Comparison of ENCODE assay signal across 8 cellular contexts in the genomic region with DNA sequence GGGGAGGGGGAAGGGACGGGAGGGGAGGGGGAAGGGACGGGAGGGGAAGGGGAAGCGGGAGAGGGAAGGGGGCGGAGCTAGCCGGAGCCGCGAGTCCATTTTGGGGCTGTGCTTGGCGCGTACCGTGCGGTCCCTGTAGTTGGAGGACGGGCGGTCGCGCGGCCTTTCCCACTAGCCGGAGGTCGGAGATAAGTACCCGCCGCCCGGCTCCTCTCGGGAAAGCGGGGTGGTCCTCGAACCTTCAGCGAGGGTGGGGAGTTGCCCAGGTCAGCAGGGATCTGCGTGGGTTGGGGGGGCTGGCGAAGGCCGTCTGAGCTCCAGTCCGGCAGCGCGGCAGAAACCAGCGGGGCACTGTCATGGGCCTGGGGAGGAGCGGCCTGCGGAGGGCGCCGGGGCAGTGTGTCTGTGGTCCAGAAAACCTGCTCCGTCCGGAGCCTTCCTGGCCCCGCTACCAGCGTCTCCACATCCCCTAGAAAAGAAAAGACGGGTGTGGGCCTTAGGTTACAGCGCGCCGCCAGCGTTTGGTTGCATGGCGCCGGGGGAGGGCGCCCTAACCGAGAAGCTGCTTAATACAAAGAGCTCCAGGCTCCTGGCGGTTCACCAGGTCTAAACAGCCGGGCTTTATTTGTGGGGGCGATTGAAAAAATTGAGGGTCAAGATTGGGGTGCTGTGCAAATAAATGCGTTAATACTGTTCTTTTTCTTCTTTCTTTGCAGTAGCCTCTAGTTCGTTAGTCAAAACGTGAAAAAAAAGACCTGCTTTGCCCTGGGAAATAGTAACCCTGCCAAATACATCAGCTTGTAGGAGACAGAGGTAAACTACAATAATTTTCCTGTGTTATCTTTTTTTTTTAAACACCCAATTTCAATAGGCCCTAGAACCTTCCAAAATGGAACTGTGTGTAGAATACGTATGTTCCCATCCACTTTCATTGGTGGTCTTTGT. TPM values are rescaled to one million over a fixed set of nuclear protein-coding genes. Genes with fewer than 3 reads are reported as not detected.
A peak's percentile ranks its signal among the peaks of the same experiment; 100 is the strongest.
DNase-seq lines count a peak whose midpoint lies in the region; ATAC-seq, FAIRE-seq and TF ChIP-seq lines count a peak whose summit lies in the region.

A gene with protein sequence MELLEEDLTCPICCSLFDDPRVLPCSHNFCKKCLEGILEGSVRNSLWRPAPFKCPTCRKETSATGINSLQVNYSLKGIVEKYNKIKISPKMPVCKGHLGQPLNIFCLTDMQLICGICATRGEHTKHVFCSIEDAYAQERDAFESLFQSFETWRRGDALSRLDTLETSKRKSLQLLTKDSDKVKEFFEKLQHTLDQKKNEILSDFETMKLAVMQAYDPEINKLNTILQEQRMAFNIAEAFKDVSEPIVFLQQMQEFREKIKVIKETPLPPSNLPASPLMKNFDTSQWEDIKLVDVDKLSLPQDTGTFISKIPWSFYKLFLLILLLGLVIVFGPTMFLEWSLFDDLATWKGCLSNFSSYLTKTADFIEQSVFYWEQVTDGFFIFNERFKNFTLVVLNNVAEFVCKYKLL (plus strand): TSS at position 92 of the 945 bp plus-strand sequence. CDS start 14,899 bp downstream, outside the sequence.

- H2AFZ ChIP-seq in OCI-LY7 (ENCODE audit: low read length) = peak within 1 kb of the TSS; percentile 88

- peaks cover 4% of the 10 kb centered on the region; the same call in 1 of the 2 replicates for H4K20me1 ChIP-seq in OCI-LY7 (ENCODE audit: insufficient read depth, low read length)

- CTCF ChIA-PET in OCI-LY7 (lab: Charles Lee; ENCODE audit: unreplicated experiment) = interaction anchor here (0.5 to 1.5 kb wide), 8 partner anchors 20 to 914 kb away, joined by 3 to 7 read pairs (median 4); no protein-coding TSS in a partner anchor

- H3K4me1 ChIP-seq in OCI-LY7 (ENCODE audit: insufficient read depth, low read length, poor library complexity, severe bottlenecking) = peaks cover 39% of the 10 kb centered on the region

- POLR2A ChIA-PET in OCI-LY7 (lab: Charles Lee) = interaction anchor here (0.8 to 1.9 kb wide), 12 partner anchors 9 to 809 kb away, joined by 3 to 6 read pairs (median 3); no protein-coding TSS in a partner anchor

- TF ChIP-seq CTCF in D721Med (IDR thresholded peaks at IDR 0.05; ENCODE audit: insufficient read depth, missing control alignments) (peak; percentile 72), OCI-LY7 (conservative IDR thresholded peaks at IDR 0.05; ENCODE audit: low read length) (peak; percentile 97), epithelial cell of esophagus (IDR thresholded peaks at IDR 0.05; ENCODE audit: insufficient read depth, low read depth, low read length, missing control alignments) (peak; percentile 73)

- H3K79me2 ChIP-seq in OCI-LY7 (ENCODE audit: insufficient read depth, low read depth, low read length) = peaks cover 39% of the 10 kb centered on the region

- ATAC-seq in GM21381 (IDR thresholded peaks at IDR 0.05; ENCODE audit: unreplicated experiment) = peak; percentile 73

- no peaks in the 10 kb centered on the region for H3K9me2 ChIP-seq in OCI-LY7 (ENCODE audit: insufficient read depth, low read length)

- H3K27ac ChIP-seq in OCI-LY7 (ENCODE audit: low read depth, low read length, poor library complexity, severe bottlenecking) = peak within 1 kb of the TSS; percentile 87

- peak; percentile 25 for FAIRE-seq in D721Med (lab: Jason Lieb, UNC)

- H3K36me3 ChIP-seq in OCI-LY7 (ENCODE audit: insufficient read depth, low read length) = peaks cover 71% of the 10 kb centered on the region

- no peaks in the 10 kb centered on the region for H3K9me3 ChIP-seq in OCI-LY7 (ENCODE audit: low read length)

- peak within 1 kb of the TSS; percentile 83 for H3K4me2 ChIP-seq in OCI-LY7 (ENCODE audit: low read length)

- BruUV-seq in OCI-LY7 (replicated peaks; lab: Mats Ljungman, UMichigan) = no TSS peak

- intact Hi-C loops in OCI-LY7 (cut with micrococcal nuclease; ENCODE audit: unreplicated experiment) = loop anchor here (1.0 to 10.0 kb wide), 8 partner anchors 61 to 915 kb away; a partner anchor contains a TSS

- H3K4me3 ChIP-seq in OCI-LY7 (ENCODE audit: low read depth, low read length, poor library complexity, severe bottlenecking) = peak within 1 kb of the TSS; percentile 94
- peak within 1 kb of the TSS; percentile 82 for H3K4me3 ChIP-seq in epithelial cell of esophagus (ENCODE audit: low read length)

- DNase-seq in D721Med (ENCODE audit: insufficient read length, low spot score) (no peak), HUDEP-2 (lab: John Stamatoyannopoulos, UW; ENCODE audit: unreplicated experiment in 76 of 76) (peak in 75 of 76 experiments; percentile 39 to 93 (median 80)), OCI-LY7 (ENCODE audit: low spot score) (peak; percentile 92), activated T-cell treated with anti-CD3 and anti-CD28 coated beads for 4 hours (peak; percentile 69), epithelial cell of esophagus (ENCODE audit: low read depth) (peak; percentile 91), mucosa of gallbladder (ENCODE audit: low spot score) (peak; percentile 89)
- peak; percentile 59 for DNase-seq in stimulated activated CD8-positive, alpha-beta memory T cell treated with anti-CD3 and anti-CD28 coated beads, Interleukin-4, amount 100 ng/mL, for 4 hours (ENCODE audit: low read depth in 2 of 2, low spot score in 1 of 2)

RNA-seq across cellular contexts. Expression of the gene that starts here (rescaled TPM):
- total RNA-seq in OCI-LY7 (2014; rRNA removed; shearing (Covaris generic)) = 9.5 and 12.5 TPM in 2 replicates
- 13.8 and 14.3 TPM in 2 replicates for total RNA-seq in OCI-LY7 (2022)
- total RNA-seq in mucosa of gallbladder = 25.5 TPM
